Comparison of ENCODE assay signal across 1 cellular context in genomic region chr11:108693852-108694251, GRCh38.
TF ChIP-seq lines count a peak whose summit lies in the region.

No MANE protein-coding gene starts in this region.

TF ChIP-seq in HepG2, 621 proteins besides CTCF, POLR2A, EP300 and RAD21 (continued from another document):
- TF ChIP-seq ZNF552 (CRISPR knock-in tag; IDR thresholded peaks at IDR 0.05; ENCODE audit: borderline replicate concordance) (no peak), ZNF672 (CRISPR knock-in tag; IDR thresholded peaks at IDR 0.05) (no peak), KIAA2018 (CRISPR knock-in tag; IDR thresholded peaks at IDR 0.05; ENCODE audit: borderline replicate concordance) (no peak), ZNF382 (CRISPR knock-in tag; IDR thresholded peaks at IDR 0.05; ENCODE audit: borderline replicate concordance) (no peak), ISX (CRISPR knock-in tag; conservative IDR thresholded peaks at IDR 0.05) (no peak), ZNF569 (CRISPR knock-in tag; IDR thresholded peaks at IDR 0.05; ENCODE audit: borderline replicate concordance) (no peak), STAT6 (CRISPR knock-in tag; IDR thresholded peaks at IDR 0.05; ENCODE audit: borderline replicate concordance) (no peak), ZNF333 (CRISPR knock-in tag; IDR thresholded peaks at IDR 0.05; ENCODE audit: borderline replicate concordance) (no peak), SOX5 (CRISPR knock-in tag; IDR thresholded peaks at IDR 0.05; ENCODE audit: borderline replicate concordance) (no peak), SNAPC4 (CRISPR knock-in tag; IDR thresholded peaks at IDR 0.05) (no peak), ETV6 (CRISPR knock-in tag; conservative IDR thresholded peaks at IDR 0.05) (no peak), ZNF775 (CRISPR knock-in tag; IDR thresholded peaks at IDR 0.05; ENCODE audit: borderline replicate concordance) (no peak), HIVEP1 (CRISPR knock-in tag; IDR thresholded peaks at IDR 0.05) (no peak), LCORL (IDR thresholded peaks at IDR 0.05) (no peak), LCORL (CRISPR knock-in tag; IDR thresholded peaks at IDR 0.05) (no peak)
